1 cellular context compared by ENCODE assay signal in genomic region chr4:186688150-186688943, GRCh38.
A peak's percentile ranks its signal among the peaks of the same experiment; 100 is the strongest.
TF ChIP-seq lines count a peak whose summit lies in the region.

No MANE protein-coding gene starts in this region.

TF ChIP-seq in HepG2, 621 proteins besides CTCF, POLR2A, EP300 and RAD21 (continued from another document):
- TF ChIP-seq HMG20A (CRISPR knock-in tag; IDR thresholded peaks at IDR 0.05; ENCODE audit: borderline replicate concordance) = no peak
- no peak for TF ChIP-seq TEAD3 (CRISPR knock-in tag; optimal IDR thresholded peaks at IDR 0.05; ENCODE audit: borderline replicate concordance)
- no peak for TF ChIP-seq HCFC1 (IDR thresholded peaks at IDR 0.05; ENCODE audit: low read depth, low read length)
- no peak for TF ChIP-seq ZSCAN30 (CRISPR knock-in tag; IDR thresholded peaks at IDR 0.05)
- TF ChIP-seq CCDC6 (CRISPR knock-in tag; IDR thresholded peaks at IDR 0.05) = no peak
- TF ChIP-seq, protein P1, sequence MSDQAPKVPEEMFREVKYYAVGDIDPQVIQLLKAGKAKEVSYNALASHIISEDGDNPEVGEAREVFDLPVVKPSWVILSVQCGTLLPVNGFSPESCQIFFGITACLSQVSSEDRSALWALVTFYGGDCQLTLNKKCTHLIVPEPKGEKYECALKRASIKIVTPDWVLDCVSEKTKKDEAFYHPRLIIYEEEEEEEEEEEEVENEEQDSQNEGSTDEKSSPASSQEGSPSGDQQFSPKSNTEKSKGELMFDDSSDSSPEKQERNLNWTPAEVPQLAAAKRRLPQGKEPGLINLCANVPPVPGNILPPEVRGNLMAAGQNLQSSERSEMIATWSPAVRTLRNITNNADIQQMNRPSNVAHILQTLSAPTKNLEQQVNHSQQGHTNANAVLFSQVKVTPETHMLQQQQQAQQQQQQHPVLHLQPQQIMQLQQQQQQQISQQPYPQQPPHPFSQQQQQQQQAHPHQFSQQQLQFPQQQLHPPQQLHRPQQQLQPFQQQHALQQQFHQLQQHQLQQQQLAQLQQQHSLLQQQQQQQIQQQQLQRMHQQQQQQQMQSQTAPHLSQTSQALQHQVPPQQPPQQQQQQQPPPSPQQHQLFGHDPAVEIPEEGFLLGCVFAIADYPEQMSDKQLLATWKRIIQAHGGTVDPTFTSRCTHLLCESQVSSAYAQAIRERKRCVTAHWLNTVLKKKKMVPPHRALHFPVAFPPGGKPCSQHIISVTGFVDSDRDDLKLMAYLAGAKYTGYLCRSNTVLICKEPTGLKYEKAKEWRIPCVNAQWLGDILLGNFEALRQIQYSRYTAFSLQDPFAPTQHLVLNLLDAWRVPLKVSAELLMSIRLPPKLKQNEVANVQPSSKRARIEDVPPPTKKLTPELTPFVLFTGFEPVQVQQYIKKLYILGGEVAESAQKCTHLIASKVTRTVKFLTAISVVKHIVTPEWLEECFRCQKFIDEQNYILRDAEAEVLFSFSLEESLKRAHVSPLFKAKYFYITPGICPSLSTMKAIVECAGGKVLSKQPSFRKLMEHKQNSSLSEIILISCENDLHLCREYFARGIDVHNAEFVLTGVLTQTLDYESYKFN (CRISPR knock-in tag; conservative IDR thresholded peaks at IDR 0.05) = 0 out of 2 replicates have a peak, but pooled peaks have one; percentile 22
- no peak for TF ChIP-seq ZZZ3 (CRISPR knock-in tag; IDR thresholded peaks at IDR 0.05; ENCODE audit: borderline replicate concordance)
- TF ChIP-seq, protein P2, sequence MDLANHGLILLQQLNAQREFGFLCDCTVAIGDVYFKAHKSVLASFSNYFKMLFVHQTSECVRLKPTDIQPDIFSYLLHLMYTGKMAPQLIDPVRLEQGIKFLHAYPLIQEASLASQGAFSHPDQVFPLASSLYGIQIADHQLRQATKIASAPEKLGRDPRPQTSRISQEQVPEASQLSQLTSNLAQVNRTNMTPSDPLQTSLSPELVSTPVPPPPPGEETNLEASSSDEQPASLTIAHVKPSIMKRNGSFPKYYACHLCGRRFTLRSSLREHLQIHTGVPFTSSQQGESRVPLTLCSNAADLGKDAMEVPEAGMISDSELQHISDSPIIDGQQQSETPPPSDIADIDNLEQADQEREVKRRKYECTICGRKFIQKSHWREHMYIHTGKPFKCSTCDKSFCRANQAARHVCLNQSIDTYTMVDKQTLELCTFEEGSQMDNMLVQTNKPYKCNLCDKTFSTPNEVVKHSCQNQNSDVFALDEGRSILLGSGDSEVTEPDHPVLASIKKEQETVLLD (CRISPR knock-in tag; IDR thresholded peaks at IDR 0.05; ENCODE audit: low read depth) = no peak
- no peak for TF ChIP-seq HMG20B (CRISPR knock-in tag; conservative IDR thresholded peaks at IDR 0.05)
- no peak for TF ChIP-seq BRF2 (CRISPR knock-in tag; IDR thresholded peaks at IDR 0.05)
- TF ChIP-seq ZNF468 (CRISPR knock-in tag; IDR thresholded peaks at IDR 0.05) = no peak
- TF ChIP-seq FOXK1 (CRISPR knock-in tag; IDR thresholded peaks at IDR 0.05; ENCODE audit: borderline replicate concordance, low read depth) = no peak
- TF ChIP-seq, protein P3, sequence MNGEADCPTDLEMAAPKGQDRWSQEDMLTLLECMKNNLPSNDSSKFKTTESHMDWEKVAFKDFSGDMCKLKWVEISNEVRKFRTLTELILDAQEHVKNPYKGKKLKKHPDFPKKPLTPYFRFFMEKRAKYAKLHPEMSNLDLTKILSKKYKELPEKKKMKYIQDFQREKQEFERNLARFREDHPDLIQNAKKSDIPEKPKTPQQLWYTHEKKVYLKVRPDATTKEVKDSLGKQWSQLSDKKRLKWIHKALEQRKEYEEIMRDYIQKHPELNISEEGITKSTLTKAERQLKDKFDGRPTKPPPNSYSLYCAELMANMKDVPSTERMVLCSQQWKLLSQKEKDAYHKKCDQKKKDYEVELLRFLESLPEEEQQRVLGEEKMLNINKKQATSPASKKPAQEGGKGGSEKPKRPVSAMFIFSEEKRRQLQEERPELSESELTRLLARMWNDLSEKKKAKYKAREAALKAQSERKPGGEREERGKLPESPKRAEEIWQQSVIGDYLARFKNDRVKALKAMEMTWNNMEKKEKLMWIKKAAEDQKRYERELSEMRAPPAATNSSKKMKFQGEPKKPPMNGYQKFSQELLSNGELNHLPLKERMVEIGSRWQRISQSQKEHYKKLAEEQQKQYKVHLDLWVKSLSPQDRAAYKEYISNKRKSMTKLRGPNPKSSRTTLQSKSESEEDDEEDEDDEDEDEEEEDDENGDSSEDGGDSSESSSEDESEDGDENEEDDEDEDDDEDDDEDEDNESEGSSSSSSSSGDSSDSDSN (CRISPR knock-in tag; IDR thresholded peaks at IDR 0.05) = no peak
- no peak for TF ChIP-seq ZNF792 (CRISPR knock-in tag; IDR thresholded peaks at IDR 0.05)
- TF ChIP-seq MXD3 (CRISPR knock-in tag; IDR thresholded peaks at IDR 0.05) = no peak
- TF ChIP-seq, protein P4, sequence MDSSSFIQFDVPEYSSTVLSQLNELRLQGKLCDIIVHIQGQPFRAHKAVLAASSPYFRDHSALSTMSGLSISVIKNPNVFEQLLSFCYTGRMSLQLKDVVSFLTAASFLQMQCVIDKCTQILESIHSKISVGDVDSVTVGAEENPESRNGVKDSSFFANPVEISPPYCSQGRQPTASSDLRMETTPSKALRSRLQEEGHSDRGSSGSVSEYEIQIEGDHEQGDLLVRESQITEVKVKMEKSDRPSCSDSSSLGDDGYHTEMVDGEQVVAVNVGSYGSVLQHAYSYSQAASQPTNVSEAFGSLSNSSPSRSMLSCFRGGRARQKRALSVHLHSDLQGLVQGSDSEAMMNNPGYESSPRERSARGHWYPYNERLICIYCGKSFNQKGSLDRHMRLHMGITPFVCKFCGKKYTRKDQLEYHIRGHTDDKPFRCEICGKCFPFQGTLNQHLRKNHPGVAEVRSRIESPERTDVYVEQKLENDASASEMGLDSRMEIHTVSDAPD (CRISPR knock-in tag; IDR thresholded peaks at IDR 0.05) = no peak
- no peak for TF ChIP-seq ZNF350 (CRISPR knock-in tag; IDR thresholded peaks at IDR 0.05; ENCODE audit: borderline replicate concordance, low read depth)
- TF ChIP-seq ZBTB38 (CRISPR knock-in tag; IDR thresholded peaks at IDR 0.05) = no peak
- no peak for TF ChIP-seq NFKB2 (CRISPR knock-in tag; IDR thresholded peaks at IDR 0.05; ENCODE audit: borderline replicate concordance)
- no peak for TF ChIP-seq TRIM24 (CRISPR knock-in tag; IDR thresholded peaks at IDR 0.05)
- TF ChIP-seq ZC3H13 (CRISPR knock-in tag; IDR thresholded peaks at IDR 0.05) = no peak
- no peak; the same call in 1 of the 2 replicates for TF ChIP-seq ISL2 (CRISPR knock-in tag; IDR thresholded peaks at IDR 0.05)
- no peak for TF ChIP-seq XRCC5 (optimal IDR thresholded peaks at IDR 0.05; ENCODE audit: low read length)
- no peak for TF ChIP-seq DPF2 (CRISPR knock-in tag; IDR thresholded peaks at IDR 0.05; ENCODE audit: borderline replicate concordance, low read depth)
- TF ChIP-seq FLYWCH1 (CRISPR knock-in tag; IDR thresholded peaks at IDR 0.05) = no peak
- TF ChIP-seq STAG1 (CRISPR knock-in tag; IDR thresholded peaks at IDR 0.05) = 0 out of 2 replicates have a peak, but pooled peaks have one; percentile 3
- no peak for TF ChIP-seq ZNF768 (CRISPR knock-in tag; IDR thresholded peaks at IDR 0.05)
- TF ChIP-seq, protein P5, sequence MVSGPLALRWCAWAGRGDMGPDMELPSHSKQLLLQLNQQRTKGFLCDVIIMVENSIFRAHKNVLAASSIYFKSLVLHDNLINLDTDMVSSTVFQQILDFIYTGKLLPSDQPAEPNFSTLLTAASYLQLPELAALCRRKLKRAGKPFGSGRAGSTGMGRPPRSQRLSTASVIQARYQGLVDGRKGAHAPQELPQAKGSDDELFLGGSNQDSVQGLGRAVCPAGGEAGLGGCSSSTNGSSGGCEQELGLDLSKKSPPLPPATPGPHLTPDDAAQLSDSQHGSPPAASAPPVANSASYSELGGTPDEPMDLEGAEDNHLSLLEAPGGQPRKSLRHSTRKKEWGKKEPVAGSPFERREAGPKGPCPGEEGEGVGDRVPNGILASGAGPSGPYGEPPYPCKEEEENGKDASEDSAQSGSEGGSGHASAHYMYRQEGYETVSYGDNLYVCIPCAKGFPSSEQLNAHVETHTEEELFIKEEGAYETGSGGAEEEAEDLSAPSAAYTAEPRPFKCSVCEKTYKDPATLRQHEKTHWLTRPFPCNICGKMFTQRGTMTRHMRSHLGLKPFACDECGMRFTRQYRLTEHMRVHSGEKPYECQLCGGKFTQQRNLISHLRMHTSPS (CRISPR knock-in tag; IDR thresholded peaks at IDR 0.05; ENCODE audit: low read depth) = no peak
- TF ChIP-seq FIP1L1 (IDR thresholded peaks at IDR 0.05; ENCODE audit: borderline replicate concordance, insufficient read depth, low read depth, low read length) = no peak
- TF ChIP-seq, protein P6, sequence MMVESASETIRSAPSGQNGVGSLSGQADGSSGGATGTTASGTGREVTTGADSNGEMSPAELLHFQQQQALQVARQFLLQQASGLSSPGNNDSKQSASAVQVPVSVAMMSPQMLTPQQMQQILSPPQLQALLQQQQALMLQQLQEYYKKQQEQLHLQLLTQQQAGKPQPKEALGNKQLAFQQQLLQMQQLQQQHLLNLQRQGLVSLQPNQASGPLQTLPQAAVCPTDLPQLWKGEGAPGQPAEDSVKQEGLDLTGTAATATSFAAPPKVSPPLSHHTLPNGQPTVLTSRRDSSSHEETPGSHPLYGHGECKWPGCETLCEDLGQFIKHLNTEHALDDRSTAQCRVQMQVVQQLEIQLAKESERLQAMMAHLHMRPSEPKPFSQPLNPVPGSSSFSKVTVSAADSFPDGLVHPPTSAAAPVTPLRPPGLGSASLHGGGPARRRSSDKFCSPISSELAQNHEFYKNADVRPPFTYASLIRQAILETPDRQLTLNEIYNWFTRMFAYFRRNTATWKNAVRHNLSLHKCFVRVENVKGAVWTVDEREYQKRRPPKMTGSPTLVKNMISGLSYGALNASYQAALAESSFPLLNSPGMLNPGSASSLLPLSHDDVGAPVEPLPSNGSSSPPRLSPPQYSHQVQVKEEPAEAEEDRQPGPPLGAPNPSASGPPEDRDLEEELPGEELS (CRISPR knock-in tag; IDR thresholded peaks at IDR 0.05) = peak; percentile 68; the same call in 1 of the 2 replicates
- TF ChIP-seq SALL1 (CRISPR knock-in tag; IDR thresholded peaks at IDR 0.05) = peak; percentile 20; the same call in 1 of the 2 replicates
- no peak for TF ChIP-seq KMT2B (CRISPR knock-in tag; IDR thresholded peaks at IDR 0.05)
- TF ChIP-seq KDM5B (CRISPR knock-in tag; IDR thresholded peaks at IDR 0.05; ENCODE audit: borderline replicate concordance) = no peak
- no peak for TF ChIP-seq NR2F6 (IDR thresholded peaks at IDR 0.05)
- 0 out of 2 replicates have a peak, but pooled peaks have one; percentile 5 for TF ChIP-seq NR2F6 (CRISPR knock-in tag; IDR thresholded peaks at IDR 0.05)
- no peak for TF ChIP-seq MTF2 (CRISPR knock-in tag; IDR thresholded peaks at IDR 0.05; ENCODE audit: borderline replicate concordance)
- no peak for TF ChIP-seq AGO2 (optimal IDR thresholded peaks at IDR 0.05; ENCODE audit: low read depth, low read length)
- no peak for TF ChIP-seq SNAI1 (CRISPR knock-in tag; IDR thresholded peaks at IDR 0.05; ENCODE audit: borderline replicate concordance)
- TF ChIP-seq, protein P7, sequence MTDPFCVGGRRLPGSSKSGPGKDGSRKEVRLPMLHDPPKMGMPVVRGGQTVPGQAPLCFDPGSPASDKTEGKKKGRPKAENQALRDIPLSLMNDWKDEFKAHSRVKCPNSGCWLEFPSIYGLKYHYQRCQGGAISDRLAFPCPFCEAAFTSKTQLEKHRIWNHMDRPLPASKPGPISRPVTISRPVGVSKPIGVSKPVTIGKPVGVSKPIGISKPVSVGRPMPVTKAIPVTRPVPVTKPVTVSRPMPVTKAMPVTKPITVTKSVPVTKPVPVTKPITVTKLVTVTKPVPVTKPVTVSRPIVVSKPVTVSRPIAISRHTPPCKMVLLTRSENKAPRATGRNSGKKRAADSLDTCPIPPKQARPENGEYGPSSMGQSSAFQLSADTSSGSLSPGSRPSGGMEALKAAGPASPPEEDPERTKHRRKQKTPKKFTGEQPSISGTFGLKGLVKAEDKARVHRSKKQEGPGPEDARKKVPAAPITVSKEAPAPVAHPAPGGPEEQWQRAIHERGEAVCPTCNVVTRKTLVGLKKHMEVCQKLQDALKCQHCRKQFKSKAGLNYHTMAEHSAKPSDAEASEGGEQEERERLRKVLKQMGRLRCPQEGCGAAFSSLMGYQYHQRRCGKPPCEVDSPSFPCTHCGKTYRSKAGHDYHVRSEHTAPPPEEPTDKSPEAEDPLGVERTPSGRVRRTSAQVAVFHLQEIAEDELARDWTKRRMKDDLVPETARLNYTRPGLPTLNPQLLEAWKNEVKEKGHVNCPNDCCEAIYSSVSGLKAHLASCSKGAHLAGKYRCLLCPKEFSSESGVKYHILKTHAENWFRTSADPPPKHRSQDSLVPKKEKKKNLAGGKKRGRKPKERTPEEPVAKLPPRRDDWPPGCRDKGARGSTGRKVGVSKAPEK (CRISPR knock-in tag; IDR thresholded peaks at IDR 0.05; ENCODE audit: borderline replicate concordance) = no peak
- TF ChIP-seq MEIS1 (CRISPR knock-in tag; IDR thresholded peaks at IDR 0.05; ENCODE audit: borderline replicate concordance) = no peak
- TF ChIP-seq ZEB1 (IDR thresholded peaks at IDR 0.05; ENCODE audit: insufficient replicate concordance, low read depth) = no peak
- TF ChIP-seq NCOA2 (CRISPR knock-in tag; IDR thresholded peaks at IDR 0.05) = 0 out of 2 replicates have a peak, but pooled peaks have one; percentile 12
- no peak for TF ChIP-seq TBX2 (CRISPR knock-in tag; IDR thresholded peaks at IDR 0.05; ENCODE audit: borderline replicate concordance)
- TF ChIP-seq ZNF343 (CRISPR knock-in tag; IDR thresholded peaks at IDR 0.05) = no peak
- no peak; the same call in 1 of the 2 replicates for TF ChIP-seq FOXJ3 (CRISPR knock-in tag; IDR thresholded peaks at IDR 0.05; ENCODE audit: borderline replicate concordance)
- TF ChIP-seq ARNT (IDR thresholded peaks at IDR 0.05) = no peak
- TF ChIP-seq FOXA3 (CRISPR knock-in tag; IDR thresholded peaks at IDR 0.05) = peak; percentile 77
- no peak for TF ChIP-seq JUNB (CRISPR knock-in tag; IDR thresholded peaks at IDR 0.05; ENCODE audit: borderline replicate concordance)
- TF ChIP-seq HNRNPH1 (optimal IDR thresholded peaks at IDR 0.05; ENCODE audit: low read depth, low read length) = no peak
